Comparison of ENCODE assay signal across 21 cellular contexts in the genomic region with DNA sequence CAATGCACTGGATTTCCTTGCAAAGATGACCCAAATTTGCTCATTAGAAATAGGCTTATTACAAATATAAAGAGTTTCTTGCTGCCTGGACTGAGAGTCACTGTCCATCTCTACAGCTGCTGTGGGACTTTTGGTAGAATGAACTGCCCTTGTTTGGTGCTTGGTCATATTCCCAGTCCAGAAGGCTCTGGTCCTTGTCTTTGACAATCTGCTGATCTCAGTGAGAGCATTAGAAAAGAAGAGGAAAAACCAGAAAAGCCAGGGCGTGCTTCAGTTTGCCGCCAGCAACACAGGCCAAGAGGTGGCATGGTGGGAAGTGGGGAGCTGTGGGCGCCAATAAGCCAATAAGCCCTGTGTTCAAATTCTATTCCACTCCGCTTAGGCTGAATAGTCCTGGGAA. TPM values are rescaled to one million over a fixed set of nuclear protein-coding genes. Genes with fewer than 3 reads are reported as not detected.
"Had no signal": no experiment of that assay in that cellular context is flagged by ENCODE, and none has a peak within 500 bp of the region (broad histone marks: within the 10 kb centered on the region; RNA-seq: fewer than 3 reads in every experiment).

No MANE protein-coding gene starts in this region.

- H3K4me1 Mint-ChIP-seq: naive B cell; stimulated activated naive B cell treated with anti-CD40 and anti-IgM and Interleukin-4, amounts not matched to agents 10 μg/mL and 1 μg/mL and 100 μg/mL, for 72 hours had no signal

- H3K4me1 ChIP-seq: psoas muscle, uterus had no signal

- DNase-seq: activated CD4-positive, alpha-beta T cell treated with anti-CD3 and anti-CD28 coated beads for 1 hour; activated CD4-positive, alpha-beta T cell treated with anti-CD3 and anti-CD28 coated beads, Interleukin-2, amount 50 U/mL, for 48 hours; activated T-cell treated with anti-CD3 and anti-CD28 coated beads for 4 hours; effector memory CD8-positive, alpha-beta T cell; esophagus squamous epithelium; kidney; naive B cell; psoas muscle; stimulated activated CD4-positive, alpha-beta T cell treated with anti-CD3 and anti-CD28 coated beads, Interleukin-4, amount 100 ng/mL, for 4 hours; stimulated activated naive B cell treated with anti-CD40 and anti-IgM and Interleukin-4, amounts not matched to agents 10 μg/mL and 1 μg/mL and 100 μg/mL, for 72 hours; uterus; WERI-Rb-1 had no signal

- H3K36me3 ChIP-seq: cardiac muscle cell, esophagus squamous epithelium, tibial nerve, uterus, WERI-Rb-1 had no signal

- H3K27me3 ChIP-seq: cardiac muscle cell, esophagus squamous epithelium, tibial nerve, uterus had no signal

- H3K9me3 Mint-ChIP-seq: effector memory CD8-positive, alpha-beta T cell; mesothelial cell of epicardium; naive B cell; neural crest cell; stimulated activated naive B cell treated with anti-CD40 and anti-IgM and Interleukin-4, amounts not matched to agents 10 μg/mL and 1 μg/mL and 100 μg/mL, for 72 hours had no signal

- H3K4me3 ChIP-seq: cardiac muscle cell, esophagus squamous epithelium, lung, psoas muscle, tibial nerve, uterus had no signal

- H3K36me3 Mint-ChIP-seq: activated naive CD8-positive, alpha-beta T cell; mesothelial cell of epicardium; naive B cell; stimulated activated naive B cell treated with anti-CD40 and anti-IgM and Interleukin-4, amounts not matched to agents 10 μg/mL and 1 μg/mL and 100 μg/mL, for 72 hours had no signal

- ATAC-seq: effector memory CD8-positive, alpha-beta T cell; left lobe of liver; psoas muscle; sciatic nerve; stimulated activated naive B cell treated with anti-CD40 and anti-IgM and Interleukin-4, amounts not matched to agents 10 μg/mL and 1 μg/mL and 100 μg/mL, for 72 hours had no signal

- H3K4me3 Mint-ChIP-seq: activated naive CD8-positive, alpha-beta T cell; effector memory CD8-positive, alpha-beta T cell; mesothelial cell of epicardium; naive B cell; neural crest cell; stimulated activated naive B cell treated with anti-CD40 and anti-IgM and Interleukin-4, amounts not matched to agents 10 μg/mL and 1 μg/mL and 100 μg/mL, for 72 hours had no signal

- H3K9me3 ChIP-seq: esophagus squamous epithelium, psoas muscle, tibial nerve, uterus had no signal

- H3K27ac Mint-ChIP-seq: activated naive CD8-positive, alpha-beta T cell; effector memory CD8-positive, alpha-beta T cell; naive B cell; stimulated activated naive B cell treated with anti-CD40 and anti-IgM and Interleukin-4, amounts not matched to agents 10 μg/mL and 1 μg/mL and 100 μg/mL, for 72 hours had no signal

- FAIRE-seq: kidney had no signal

- H3K27me3 Mint-ChIP-seq: effector memory CD8-positive, alpha-beta T cell had no signal

- H3K27ac ChIP-seq: cardiac muscle cell, esophagus squamous epithelium, psoas muscle, WERI-Rb-1 had no signal

RNA-seq across cellular contexts. Expression of a gene that starts 48.2 kb away (rescaled TPM):
- total RNA-seq: T-helper 2 cell treated with Interferon-gamma antibody and Interleukin-4, amounts not matched to agents 100 ng/mL and 5 ng/mL, for 36 hours had no signal
